Comparison of ENCODE assay signal across 1 cellular context in the genomic region with DNA sequence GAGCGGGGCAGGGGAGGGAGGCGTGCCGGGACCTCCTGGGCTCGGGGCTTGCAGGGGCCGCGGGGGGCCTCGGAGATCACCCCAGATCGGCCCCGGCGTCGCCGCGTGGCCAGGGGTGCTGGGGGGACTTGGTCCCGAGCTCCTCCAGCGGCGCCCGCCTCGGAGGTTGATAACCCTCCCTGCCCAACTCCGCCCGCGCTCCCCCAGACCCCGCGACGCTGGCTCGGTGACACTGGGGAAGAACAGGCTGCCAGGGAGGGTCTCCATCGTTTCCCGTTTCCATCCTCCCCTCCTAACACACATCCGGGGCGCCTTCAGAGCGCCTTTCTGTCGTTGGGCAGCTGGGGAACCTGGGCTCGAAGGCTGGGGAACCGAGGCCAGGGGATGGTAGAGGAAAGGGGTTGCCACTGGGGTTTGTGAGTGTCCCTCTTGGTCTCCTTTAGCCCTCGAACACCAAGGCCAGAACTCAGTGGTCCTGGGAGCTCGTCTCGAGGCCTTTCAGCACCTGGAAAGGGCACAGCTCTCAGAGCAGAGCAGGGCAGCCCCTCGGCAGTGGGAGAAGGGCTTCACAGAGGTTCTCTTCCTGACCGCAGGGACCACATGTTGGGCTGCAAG.
TF ChIP-seq lines count a peak whose summit lies in the region.

No MANE protein-coding gene starts in this region.

TF ChIP-seq in GM12878, 131 proteins besides CTCF, POLR2A, EP300 and RAD21 (continued from another document):
- TF ChIP-seq ZNF687 (IDR thresholded peaks at IDR 0.05), result no peak
- no peak for TF ChIP-seq MYB (IDR thresholded peaks at IDR 0.05; ENCODE audit: borderline replicate concordance, low read depth, low read length)
- TF ChIP-seq KAT2A (conservative IDR thresholded peaks at IDR 0.05; ENCODE audit: control insufficient read depth, low read depth, low read length), result no peak
- TF ChIP-seq STAT1 (conservative IDR thresholded peaks at IDR 0.05), result no peak
- TF ChIP-seq TCF3 (IDR thresholded peaks at IDR 0.05; ENCODE audit: borderline replicate concordance, insufficient read depth, low read depth, low read length), result no peak
- TF ChIP-seq USF1 (IDR thresholded peaks at IDR 0.05; ENCODE audit: borderline replicate concordance, extremely low read length, insufficient read depth, low read depth, low read length), result no peak
- TF ChIP-seq ATF3 (IDR thresholded peaks at IDR 0.05; ENCODE audit: borderline replicate concordance, extremely low read depth, low read depth, low read length), result no peak
- no peak for TF ChIP-seq RELA (IDR thresholded peaks at IDR 0.05; ENCODE audit: borderline replicate concordance, partially characterized antibody)
- 0 out of 2 replicates have a peak, but pooled peaks have one; percentile 20 for TF ChIP-seq RELB (IDR thresholded peaks at IDR 0.05; ENCODE audit: low read depth)
- TF ChIP-seq ATF2 (IDR thresholded peaks at IDR 0.05; ENCODE audit: low read length), result no peak
- TF ChIP-seq MLLT1 (IDR thresholded peaks at IDR 0.05), result peak; percentile 52; the same call in 1 of the 2 replicates
- no peak for TF ChIP-seq FOXK2 (IDR thresholded peaks at IDR 0.05)
- TF ChIP-seq LARP7 (IDR thresholded peaks at IDR 0.05), result no peak
- 0 out of 4 replicates have a peak, but pooled peaks of 1 of the 2 experiments have one; percentile 7 for TF ChIP-seq IKZF2 (IDR thresholded peaks at IDR 0.05)
TF ChIP-seq in GM12878: peak in this region for 3.
